8 cellular contexts compared by ENCODE assay signal in genomic region chr12:64759035-64759894, GRCh38. TPM values are rescaled to one million over a fixed set of nuclear protein-coding genes. Genes with fewer than 3 reads are reported as not detected.
DNase-seq lines count a peak whose midpoint lies in the region; ATAC-seq and TF ChIP-seq lines count a peak whose summit lies in the region.

TSS of gene GNS (minus strand) at chr12:64759406. CDS start at chr12:64759276, 130 bp downstream.

- no peak for TF ChIP-seq CTCF in BE2C (IDR thresholded peaks at IDR 0.05; ENCODE audit: low read depth, low read length)

- H3K27me3 ChIP-seq in BE2C: no peaks in the 10 kb centered on the region

- DNase-seq in BE2C (peak; percentile 95), GM19240 (ENCODE audit: insufficient read length, low spot score) (peak; percentile 85), NCI-H69 (lab: John Stamatoyannopoulos, UW) (peak; percentile 92), dedifferentiated amniotic fluid mesenchymal stem cell (ENCODE audit: extremely low spot score) (peak; percentile 92), left lobe of liver (ENCODE audit: low spot score) (peak; percentile 99)
- DNase-seq in activated CD4-positive, alpha-beta T cell treated with anti-CD3 and anti-CD28 coated beads, Interleukin-2, amount 50 U/mL, for 1 hour: peak; percentile 89
- DNase-seq in stimulated activated CD4-positive, alpha-beta T cell treated with anti-CD3 and anti-CD28 coated beads, Interleukin-2, amount 100 ng/mL, for 4 hours (ENCODE audit: low read depth): peak; percentile 91

- H3K4me3 ChIP-seq in BE2C (ENCODE audit: low read depth, low read length): peak within 1 kb of the TSS; percentile 92

- H3K4me1 ChIP-seq in BE2C: no peaks in the 10 kb centered on the region

- H3K9me3 ChIP-seq in BE2C: no peaks in the 10 kb centered on the region

- no peaks in the 10 kb centered on the region for H3K36me3 ChIP-seq in BE2C

- ATAC-seq in HG03469 (IDR thresholded peaks at IDR 0.05; ENCODE audit: unreplicated experiment) (peak; percentile 59), left lobe of liver (peak; percentile 97)

RNA-seq across cellular contexts. Expression of gene GNS, which starts in this region (rescaled TPM):
- polyA plus RNA-seq in BE2C (2012; ENCODE audit: insufficient read depth, insufficient read length, low read depth): 20.5 TPM
- total RNA-seq in left lobe of liver: 41.2 TPM

Comparison
In these comparisons a context has a peak if more than half of its experiments do, and no peak if none do; other contexts are left out.
1. Peak in every context shown above with its lines: DNase-seq, ATAC-seq and H3K4me3 ChIP-seq.